In the genomic region with DNA sequence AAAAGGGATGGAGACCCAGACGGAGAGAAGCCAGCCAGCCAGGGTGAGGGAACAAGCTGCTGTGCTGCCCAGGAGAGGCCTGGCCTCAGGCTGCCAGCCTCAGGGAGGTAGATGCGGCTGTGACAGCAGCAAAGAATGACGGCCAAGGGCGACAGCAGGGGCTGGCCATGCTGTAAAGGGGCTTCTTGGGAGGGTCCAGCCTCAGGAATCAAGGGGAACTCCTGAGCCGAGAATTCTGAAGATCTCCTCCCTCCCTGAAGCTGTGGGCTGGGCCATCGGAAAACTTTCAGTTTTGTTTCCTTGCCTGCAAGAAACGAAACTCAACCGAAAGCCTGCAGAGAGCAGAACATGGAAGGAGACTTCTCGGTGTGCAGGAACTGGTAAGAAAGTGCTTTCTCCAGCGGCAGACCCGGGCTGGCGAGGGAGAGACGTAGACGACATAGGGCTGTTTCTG, we compare ENCODE assay signal across 1 cellular context.
TF ChIP-seq lines count a peak whose summit lies in the region.

A gene with protein sequence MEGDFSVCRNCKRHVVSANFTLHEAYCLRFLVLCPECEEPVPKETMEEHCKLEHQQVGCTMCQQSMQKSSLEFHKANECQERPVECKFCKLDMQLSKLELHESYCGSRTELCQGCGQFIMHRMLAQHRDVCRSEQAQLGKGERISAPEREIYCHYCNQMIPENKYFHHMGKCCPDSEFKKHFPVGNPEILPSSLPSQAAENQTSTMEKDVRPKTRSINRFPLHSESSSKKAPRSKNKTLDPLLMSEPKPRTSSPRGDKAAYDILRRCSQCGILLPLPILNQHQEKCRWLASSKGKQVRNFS (plus strand): TSS at position 316 of the 454 bp plus-strand sequence. CDS start 33 bp downstream, at position 349.

TF ChIP-seq in H1, 55 proteins besides CTCF, POLR2A, EP300 and RAD21 (continued from another document):
- TF ChIP-seq HDAC2 (IDR thresholded peaks at IDR 0.05; ENCODE audit: borderline replicate concordance in 1 of 2, low read depth in 2 of 2, low read length in 2 of 2) (no peak), SRF (IDR thresholded peaks at IDR 0.05; ENCODE audit: low read depth, low read length) (no peak), SP1 (IDR thresholded peaks at IDR 0.05; ENCODE audit: low read depth, low read length) (no peak), TBP (IDR thresholded peaks at IDR 0.05; ENCODE audit: low read depth, low read length) (no peak), CBX5 (IDR thresholded peaks at IDR 0.05; ENCODE audit: low read depth, low read length) (no peak)
TF ChIP-seq in H1: peak in this region for 0.
